ENCODE assay signal across 8 cellular contexts in the genomic region with DNA sequence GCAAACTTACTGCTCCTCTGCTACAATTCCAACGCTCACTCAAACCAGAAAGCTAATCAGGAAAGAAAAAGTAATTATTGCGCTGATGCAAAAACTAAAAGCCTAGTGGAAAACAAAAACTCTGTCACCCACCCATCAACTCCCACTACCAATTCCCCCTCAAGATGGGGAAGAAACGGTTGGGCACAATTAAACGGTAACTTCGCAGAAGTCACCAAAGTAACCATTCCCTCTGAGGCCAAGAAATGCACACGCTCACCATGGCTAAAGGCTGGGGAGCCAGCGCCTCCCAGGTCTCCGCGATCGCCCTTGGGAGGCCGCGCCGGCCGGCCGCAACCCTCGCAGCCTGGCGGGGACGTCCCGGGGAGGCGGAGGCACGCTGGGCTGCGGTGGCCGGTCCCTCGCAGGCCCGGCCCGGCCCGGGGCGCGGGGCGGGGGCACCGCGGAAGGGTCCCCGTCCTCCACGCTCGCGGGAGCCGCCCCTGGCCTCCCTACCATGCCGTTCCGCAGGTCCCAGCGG. TPM values are rescaled to one million over a fixed set of nuclear protein-coding genes. Genes with fewer than 3 reads are reported as not detected.
DNase-seq lines count a peak whose midpoint lies in the region; ATAC-seq and TF ChIP-seq lines count a peak whose summit lies in the region.

No MANE protein-coding gene starts in this region.

- H3K27me3 ChIP-seq in stomach smooth muscle (ENCODE audit: control insufficient read depth in 1 of 2, insufficient read depth in 2 of 2, low read length in 2 of 2) = no peaks in the 10 kb centered on the region

- peaks cover 7% of the 10 kb centered on the region for H3K4me1 ChIP-seq in stomach smooth muscle (ENCODE audit: control insufficient read depth, insufficient read depth, low read length)

- peak; percentile 41 for ATAC-seq in HG02571 (IDR thresholded peaks at IDR 0.05; ENCODE audit: unreplicated experiment)
- ATAC-seq in left colon = peak; percentile 49

- H3K9ac ChIP-seq in stomach smooth muscle (ENCODE audit: low read length in 2 of 2) = peak overlapping the region; percentile 93 to 98

- no peaks in the 10 kb centered on the region for H3K9me3 ChIP-seq in stomach smooth muscle (ENCODE audit: control insufficient read depth in 2 of 2, low read length in 2 of 2)

- intact Hi-C loops in left colon (cut with DNase I, micrococcal nuclease) = loop anchor here in 1 of 2 donors (5.0 kb wide), 1 partner anchor 161 kb away; a partner anchor contains a TSS

- DNase-seq in NOMO-1 treated with DMSO at 0.1 percent for 48 hours (lab: John Stamatoyannopoulos, UW; ENCODE audit: unreplicated experiment) (peak; percentile 12), NOMO-1 treated with dmso at 0.1 percent for 144 hours (lab: John Stamatoyannopoulos, UW; ENCODE audit: unreplicated experiment) (no peak), NCI-H226 (peak; percentile 31), cardiac fibroblast (ENCODE audit: low read depth in 2 of 2) (peak; percentile 25 to 44), left colon (peak in 1 of 2 donors; percentile 28), CD1c-positive myeloid dendritic cell (ENCODE audit: extremely low spot score) (no peak)

- TF ChIP-seq CTCF in cardiac fibroblast (IDR thresholded peaks at IDR 0.05; ENCODE audit: low read depth, low read length) = no peak

- H3K36me3 ChIP-seq in stomach smooth muscle (ENCODE audit: control insufficient read depth in 2 of 2, insufficient read depth in 2 of 2, low read length in 2 of 2) = peaks cover 4 to 5% of the 10 kb centered on the region in 2 donors

- H3K4me3 ChIP-seq in cardiac fibroblast (replicated peaks in 1 of 2; ENCODE audit: low read depth in 2 of 2, low read length in 2 of 2) = peak overlapping the region; percentile 70 to 76
- H3K4me3 ChIP-seq in stomach smooth muscle (ENCODE audit: low read length in 2 of 2) = peak overlapping the region; percentile 82 to 93

- peak overlapping the region; percentile 95 for H3K27ac ChIP-seq in stomach smooth muscle (ENCODE audit: low read length)

RNA-seq across cellular contexts. Expression of a gene that starts 0.6 kb away (rescaled TPM):
- total RNA-seq in left colon = 10 to 100 TPM; 68.3 to 87.5 TPM

RNA-seq across cellular contexts. Expression of a gene that starts 54.6 kb away (rescaled TPM):
- 10 to 100 TPM; 27.0 to 31.1 TPM for total RNA-seq in left colon

Comparison
In these comparisons a context has a peak if more than half of its experiments do, and no peak if none do; other contexts are left out.
1. DNase-seq: peak in NOMO-1 treated with DMSO at 0.1 percent for 48 hours (single experiment), NCI-H226 (single experiment) and cardiac fibroblast (2 of 2); none in NOMO-1 treated with dmso at 0.1 percent for 144 hours (single experiment) and CD1c-positive myeloid dendritic cell (single experiment).